ENCODE assay signal across 17 cellular contexts in the genomic region with DNA sequence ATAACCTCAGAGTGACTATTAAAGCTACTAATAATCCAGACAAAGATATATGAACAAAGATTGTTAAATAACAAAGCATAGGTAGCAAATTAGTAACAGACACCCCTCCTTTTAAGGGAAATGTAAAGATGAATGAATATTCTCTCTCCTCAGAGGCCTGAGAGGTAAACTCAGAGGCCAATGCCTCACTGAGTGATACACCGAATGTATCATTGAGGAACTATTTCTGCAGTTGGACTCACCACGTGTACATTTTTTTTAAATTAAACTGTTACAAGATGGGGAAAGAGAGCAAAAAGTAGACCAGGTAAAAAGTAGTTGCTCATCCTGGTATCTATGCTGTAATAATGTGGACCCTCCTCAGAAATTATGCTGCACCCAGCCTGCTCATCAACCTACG.
"Had no signal": no experiment of that assay in that cellular context is flagged by ENCODE, and none has a peak within 500 bp of the region (broad histone marks: within the 10 kb centered on the region; RNA-seq: fewer than 3 reads in every experiment).

No MANE protein-coding gene starts in this region.

- H3K27ac ChIP-seq: psoas muscle, skin epidermis, transverse colon, uterus, WERI-Rb-1 had no signal

- DNase-seq: activated CD4-positive, alpha-beta T cell treated with anti-CD3 and anti-CD28 coated beads for 1 hour; activated gamma-delta T cell; activated T-cell treated with anti-CD3 and anti-CD28 coated beads, Interleukin-2, amount 50 U/mL, for 72 hours; effector CD8-positive, alpha-beta T cell; hippocampal formation; mammary epithelial cell; psoas muscle; right cardiac atrium; stimulated activated naive CD8-positive, alpha-beta T cell treated with anti-CD3 and anti-CD28 coated beads, Interleukin-15, Interleukin-2, amounts not matched to agents 100 U/mL and 50 U/mL, for 24 hours; substantia nigra; T-helper 2 cell; transverse colon; uterus had no signal

- H3K27me3 ChIP-seq: esophagus muscularis mucosa, transverse colon, uterus had no signal

- H3K4me3 ChIP-seq: esophagus muscularis mucosa, psoas muscle, skin epidermis, transverse colon, uterus had no signal

- H3K4me1 ChIP-seq: psoas muscle, uterus had no signal

- ATAC-seq: activated T-cell treated with anti-CD3 and anti-CD28 coated beads, Interleukin-2, amount 50 U/mL, for 72 hours; psoas muscle; right cardiac atrium; stimulated activated naive CD8-positive, alpha-beta T cell treated with anti-CD3 and anti-CD28 coated beads, Interleukin-15, Interleukin-2, amounts not matched to agents 100 U/mL and 50 U/mL, for 24 hours had no signal

- FAIRE-seq: islet of Langerhans had no signal

- H3K9me3 ChIP-seq: esophagus muscularis mucosa, psoas muscle, transverse colon, uterus had no signal

- H3K36me3 ChIP-seq: uterus, WERI-Rb-1 had no signal
